In genomic region chrX:145247203-145247602, GRCh38 we compare ENCODE assay signal across 21 cellular contexts. TPM values are rescaled to one million over a fixed set of nuclear protein-coding genes. Genes with fewer than 3 reads are reported as not detected.
"Had no signal": no experiment of that assay in that cellular context is flagged by ENCODE, and none has a peak within 500 bp of the region (broad histone marks: within the 10 kb centered on the region; RNA-seq: fewer than 3 reads in every experiment).

TSS of gene SPANXN1 (plus strand) at chrX:145247503. CDS start at chrX:145247587, 84 bp downstream.

RNA-seq across cellular contexts. Expression of gene SPANXN1, which starts in this region (rescaled TPM):
- total RNA-seq: activated naive CD4-positive, alpha-beta T cell treated with anti-CD3 and anti-CD28 coated beads for 36 hours; activated naive CD4-positive, alpha-beta T cell treated with anti-CD3 and anti-CD28 coated beads, Interleukin-2, amount 50 U/mL, for 72 hours; activated naive CD8-positive, alpha-beta T cell treated with anti-CD3 and anti-CD28 coated beads for 36 hours; activated naive CD8-positive, alpha-beta T cell treated with anti-CD3 and anti-CD28 coated beads, Interleukin-2, amount 10 ng/mL, durations not matched to agents 7 days and 5 days; activated T-cell treated with anti-CD3 and anti-CD28 coated beads, Interleukin-2, amount 50 U/mL, for 4 hours; activated T-cell treated with anti-CD3 and anti-CD28 coated beads, Interleukin-2, amount 50 U/mL, for 72 hours; activated T-helper 1 cell treated with anti-CD3 and anti-CD28 coated beads, Interleukin-12 subunit alpha, Interleukin-12 subunit beta, Interleukin-2, Interleukin-4 antibody, amounts not matched to agents 30 ng/mL and 10 ng/mL and 1 ng/mL, durations not matched to agents 14 hours and 24 hours and 36 hours; activated T-helper 17 cell treated with anti-CD3 and anti-CD28 coated beads, Interleukin-2, amount 50 U/mL, for 72 hours; activated T-helper 2 cell treated with anti-CD3 and anti-CD28 coated beads, Interferon-gamma antibody, Interleukin-2, Interleukin-4, amounts not matched to agents 10 μg/mL and 5 μg/mL and 100 μg/mL, durations not matched to agents 14 hours and 24 hours and 36 hours; adrenal gland; aorta; ascending aorta; astrocyte; body of pancreas; breast epithelium; bronchial epithelial cell; cardiac muscle cell; cardiac septum; cerebellum; chondrocyte had no signal
- polyA plus RNA-seq: adipose tissue, adrenal gland, aorta, cardiac muscle cell had no signal
